ENCODE assay signal across 8 cellular contexts in the genomic region with DNA sequence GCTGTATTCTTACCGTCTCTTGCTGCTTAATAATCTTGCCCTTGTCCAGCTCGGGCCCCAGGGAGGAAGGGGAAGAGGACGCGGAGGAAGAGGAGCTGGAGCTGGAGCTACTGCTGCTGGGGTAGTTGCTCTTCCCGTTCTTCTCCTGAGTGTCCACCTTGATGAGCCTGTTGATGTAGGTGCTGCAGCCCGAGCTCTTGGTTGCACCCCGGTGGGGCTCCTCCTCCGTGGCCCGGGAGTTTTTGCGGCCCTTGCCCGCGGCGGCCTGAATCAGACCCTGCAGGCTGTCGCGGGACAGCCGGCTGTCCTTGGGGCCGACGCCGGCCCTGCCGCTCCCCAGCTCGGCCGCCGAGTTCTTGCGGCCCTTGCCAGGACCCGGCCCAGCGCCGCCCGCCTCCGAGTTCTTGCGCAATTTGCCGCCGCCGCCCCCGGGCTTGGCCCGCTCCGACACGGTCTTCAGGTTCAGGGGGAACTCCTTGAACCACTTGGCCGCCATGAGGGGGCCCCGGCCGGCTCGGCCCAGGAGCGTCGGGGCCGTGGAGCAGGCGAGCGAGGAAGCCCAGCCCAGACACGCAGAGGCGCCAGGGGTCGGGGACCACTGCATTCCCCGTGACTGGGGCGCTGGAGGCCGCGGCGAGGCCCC. TPM values are rescaled to one million over a fixed set of nuclear protein-coding genes. Genes with fewer than 3 reads are reported as not detected.
DNase-seq lines count a peak whose midpoint lies in the region; ATAC-seq, FAIRE-seq and TF ChIP-seq lines count a peak whose summit lies in the region.

No MANE protein-coding gene starts in this region.

- H3K9ac ChIP-seq in parathyroid adenoma, result no peak overlapping the region

- H3K27me3 Mint-ChIP-seq in Calu3 (ENCODE audit: unreplicated experiment) (peaks cover 74% of the 10 kb centered on the region), T-cell (peaks cover 43 to 54% of the 10 kb centered on the region in 2 donors)

- H3K27ac ChIP-seq in left ventricle myocardium inferior (replicated peaks), result peak overlapping the region; percentile 94
- no peak overlapping the region for H3K27ac ChIP-seq in parathyroid adenoma

- peaks cover 14% of the 10 kb centered on the region for H3K36me3 ChIP-seq in left ventricle myocardium inferior
- H3K36me3 ChIP-seq in parathyroid adenoma (ENCODE audit: control insufficient read depth, insufficient read depth, low read length), result no peaks in the 10 kb centered on the region

- H3K4me3 ChIP-seq in left ventricle myocardium inferior (peak overlapping the region; percentile 74), parathyroid adenoma (ENCODE audit: low read depth, low read length) (peak overlapping the region; percentile 50)

- H3K4me1 ChIP-seq in left ventricle myocardium inferior (peaks cover 52% of the 10 kb centered on the region), parathyroid adenoma (no peaks in the 10 kb centered on the region)

- H3K27ac Mint-ChIP-seq in Calu3 (ENCODE audit: unreplicated experiment), result no peak overlapping the region
- H3K27ac Mint-ChIP-seq in T-cell, result no peak overlapping the region

- CTCF ChIA-PET in Calu3 (lab: Charles Lee), result interaction anchor here (0.6 to 1.1 kb wide), 2 partner anchors 21 to 111 kb away, joined by 3 to 4 read pairs; no protein-coding TSS in a partner anchor
- CTCF ChIA-PET in T-cell (lab: Charles Lee), result no interaction called here

- peaks cover 44% of the 10 kb centered on the region for H3K27me3 ChIP-seq in left ventricle myocardium inferior (ENCODE audit: low read depth)
- no peaks in the 10 kb centered on the region for H3K27me3 ChIP-seq in parathyroid adenoma (ENCODE audit: control insufficient read depth, insufficient read depth, low read length)

- peak; percentile 40 for DNase-seq in Calu3
- peak in 3 of 34 experiments; percentile 7 to 13 (median 11) for DNase-seq in T-cell
- DNase-seq in left ventricle myocardium inferior, result peak; percentile 61
- no peak for DNase-seq in RCC 7860 (ENCODE audit: low spot score)
- no peak for DNase-seq in T-helper 9 cell
- DNase-seq in GF-D8 (lab: John Stamatoyannopoulos, UW), result no peak

- H3K9me3 ChIP-seq in left ventricle myocardium inferior (replicated peaks) (peaks cover 10% of the 10 kb centered on the region), parathyroid adenoma (ENCODE audit: control insufficient read depth, low read length) (no peaks in the 10 kb centered on the region)

- no peak for FAIRE-seq in RCC 7860 (lab: Jason Lieb, UNC)

- H2AFZ ChIP-seq in parathyroid adenoma, result peak overlapping the region; percentile 72

- peak overlapping the region; percentile 50 for H3K4me3 Mint-ChIP-seq in Calu3 (ENCODE audit: low read depth, unreplicated experiment)
- H3K4me3 Mint-ChIP-seq in T-cell, result peak overlapping the region in 2 of 3 donors; percentile 55 to 62

- ATAC-seq in T-cell (replicated peaks in 1 of 4), result peak in 3 of 4 experiments; percentile 28 to 32 (median 32)
- no peak for ATAC-seq in HG02798 (IDR thresholded peaks at IDR 0.05; ENCODE audit: poor library complexity, unreplicated experiment)

- POLR2A ChIA-PET in T-cell (lab: Charles Lee), result interaction anchor here in 1 of 2 donors (0.5 kb wide), 1 partner anchor 14 kb away, joined by 10 read pairs; no protein-coding TSS in a partner anchor

- intact Hi-C loops in Calu3 (cut with micrococcal nuclease; ENCODE audit: unreplicated experiment), result no loop called here
- intact Hi-C loops in left ventricle myocardium inferior (cut with micrococcal nuclease), result no loop called here

- no peaks in the 10 kb centered on the region for H3K79me2 ChIP-seq in parathyroid adenoma

- no peaks in the 10 kb centered on the region for H3K9me3 Mint-ChIP-seq in Calu3 (ENCODE audit: low read depth, unreplicated experiment)
- H3K9me3 Mint-ChIP-seq in T-cell, result no peaks in the 10 kb centered on the region

- H3K36me3 Mint-ChIP-seq in Calu3 (ENCODE audit: insufficient read depth, unreplicated experiment) (no peaks in the 10 kb centered on the region), T-cell (no peaks in the 10 kb centered on the region)

- TF ChIP-seq CTCF in Calu3 (IDR thresholded peaks at IDR 0.05; ENCODE audit: unreplicated experiment), result no peak
- TF ChIP-seq CTCF in left ventricle myocardium inferior (IDR thresholded peaks at IDR 0.05; ENCODE audit: borderline replicate concordance), result no peak
- TF ChIP-seq CTCF in parathyroid adenoma (IDR thresholded peaks at IDR 0.05), result no peak

- no TSS peak for BruUV-seq in Calu3 (replicated peaks; lab: Mats Ljungman, UMichigan)

- peak overlapping the region; percentile 10 for H3K4me2 ChIP-seq in parathyroid adenoma (ENCODE audit: low read length)

- H3K4me1 Mint-ChIP-seq in Calu3 (ENCODE audit: low read depth, unreplicated experiment) (no peaks in the 10 kb centered on the region), T-cell (peaks cover 9 to 15% (median 12%) of the 10 kb centered on the region in 3 donors)

RNA-seq across cellular contexts. Expression of a gene that starts 0.5 kb away (rescaled TPM):
- not detected in 2 replicates for total RNA-seq in Calu3 (2022)
- not detected for total RNA-seq in T-cell
- total RNA-seq in left ventricle myocardium inferior, result 2.6 TPM

RNA-seq across cellular contexts. Expression of a gene that starts 0.7 kb away (rescaled TPM):
- not detected in 2 replicates for total RNA-seq in Calu3 (2022)
- total RNA-seq in T-cell, result under 1 TPM in 3 of 5 donors, not detected in 2; 0.06 to 0.07 (median 0.06) TPM
- 9.2 TPM for total RNA-seq in left ventricle myocardium inferior

RNA-seq across cellular contexts. Expression of a gene that starts 56.9 kb away (rescaled TPM):
- total RNA-seq in Calu3 (2022) (96.7 and 108 TPM in 2 replicates), T-cell (100 to 1,000 TPM in 2 of 5 donors, 10 to 100 TPM in 3; 64.0 to 111 (median 90.0) TPM), left ventricle myocardium inferior (57.0 TPM)

Comparison
In these comparisons a context has a peak if more than half of its experiments do, and no peak if none do; other contexts are left out.
1. DNase-seq: peak in Calu3 (single experiment) and left ventricle myocardium inferior (single experiment); none in RCC 7860 (single experiment), T-helper 9 cell (single experiment) and GF-D8 (single experiment).